Comparison of ENCODE assay signal across 9 cellular contexts in genomic region chr2:18559531-18559930, GRCh38. TPM values are rescaled to one million over a fixed set of nuclear protein-coding genes. Genes with fewer than 3 reads are reported as not detected.
A peak's percentile ranks its signal among the peaks of the same experiment; 100 is the strongest.
DNase-seq lines count a peak whose midpoint lies in the region; FAIRE-seq and TF ChIP-seq lines count a peak whose summit lies in the region.
"Had no signal": no experiment of that assay in that cellular context is flagged by ENCODE, and none has a peak within 500 bp of the region (broad histone marks: within the 10 kb centered on the region; RNA-seq: fewer than 3 reads in every experiment).

No MANE protein-coding gene starts in this region.

- H3K4me3 ChIP-seq in Peyer's patch, result peak overlapping the region; percentile 80 to 95 (median 90)
- H3K4me3 ChIP-seq in epithelial cell of esophagus (ENCODE audit: low read length), result peak overlapping the region; percentile 64

- peaks cover 1% of the 10 kb centered on the region for H3K9me3 Mint-ChIP-seq in osteocyte (ENCODE audit: unreplicated experiment)

- no peaks in the 10 kb centered on the region for H3K27me3 ChIP-seq in Peyer's patch

- peak overlapping the region; percentile 88 for H3K4me3 Mint-ChIP-seq in osteocyte (ENCODE audit: unreplicated experiment)

- peak overlapping the region; percentile 97 to 99 (median 98) for H3K27ac ChIP-seq in Peyer's patch

- no peak for FAIRE-seq in D721Med (lab: Jason Lieb, UNC)
- FAIRE-seq: A204.1 had no signal

- peaks cover 0 to 11% (median 0%) of the 10 kb centered on the region in 3 donors for H3K36me3 ChIP-seq in Peyer's patch

- no peak for TF ChIP-seq POLR2A in Peyer's patch (IDR thresholded peaks at IDR 0.05)

- H3K27me3 Mint-ChIP-seq in osteocyte (ENCODE audit: unreplicated experiment), result no peaks in the 10 kb centered on the region

- DNase-seq in DMS 273 (lab: John Stamatoyannopoulos, UW; ENCODE audit: unreplicated experiment) (peak; percentile 53), DMS 273 treated with DMSO at 0.1 percent for 48 hours (lab: John Stamatoyannopoulos, UW) (no peak), Peyer's patch (peak in 1 of 3 donors; percentile 46), epithelial cell of esophagus (ENCODE audit: low read depth) (peak; percentile 10), osteocyte (ENCODE audit: extremely low spot score, unreplicated experiment) (no peak), D721Med (ENCODE audit: insufficient read length, low spot score) (no peak), SHP77 treated with DMSO at 0.1 percent for 48 hours (lab: John Stamatoyannopoulos, UW) (no peak), NK-92 (lab: John Stamatoyannopoulos, UW; ENCODE audit: unreplicated experiment) (no peak)

- H3K36me3 Mint-ChIP-seq in osteocyte (ENCODE audit: unreplicated experiment), result peaks cover 14% of the 10 kb centered on the region

- H3K9me3 ChIP-seq in Peyer's patch, result no peaks in the 10 kb centered on the region

- peaks cover 34% of the 10 kb centered on the region for H3K4me1 Mint-ChIP-seq in osteocyte (ENCODE audit: unreplicated experiment)

- peaks cover 0 to 22% (median 0%) of the 10 kb centered on the region in 4 donors for H3K4me1 ChIP-seq in Peyer's patch

- H3K27ac Mint-ChIP-seq in osteocyte (ENCODE audit: unreplicated experiment), result peak overlapping the region; percentile 97

- no peak for TF ChIP-seq CTCF in Peyer's patch (IDR thresholded peaks at IDR 0.05)
- TF ChIP-seq CTCF in epithelial cell of esophagus (IDR thresholded peaks at IDR 0.05; ENCODE audit: insufficient read depth, low read depth, low read length, missing control alignments), result no peak
- no peak for TF ChIP-seq CTCF in osteocyte (IDR thresholded peaks at IDR 0.05)
- no peak for TF ChIP-seq CTCF in D721Med (IDR thresholded peaks at IDR 0.05; ENCODE audit: insufficient read depth, missing control alignments)

RNA-seq across cellular contexts. Expression of gene RDH14, which starts 0.9 kb away (rescaled TPM):
- total RNA-seq in Peyer's patch, result 10 to 100 TPM; 14.9 to 21.3 (median 18.3) TPM
- total RNA-seq in osteocyte, result 19.0 and 21.3 TPM in 2 replicates

RNA-seq across cellular contexts. Expression of gene NT5C1B, which starts 29.8 kb away (rescaled TPM):
- total RNA-seq in Peyer's patch (not detected), osteocyte (not detected in 2 replicates)

Comparison
In these comparisons a context has a peak if more than half of its experiments do, and no peak if none do; other contexts are left out.
1. DNase-seq: peak in DMS 273 (single experiment) and epithelial cell of esophagus (single experiment); none in DMS 273 treated with DMSO at 0.1 percent for 48 hours (single experiment), osteocyte (single experiment), D721Med (single experiment), SHP77 treated with DMSO at 0.1 percent for 48 hours (single experiment) and NK-92 (single experiment).